In the genomic region with DNA sequence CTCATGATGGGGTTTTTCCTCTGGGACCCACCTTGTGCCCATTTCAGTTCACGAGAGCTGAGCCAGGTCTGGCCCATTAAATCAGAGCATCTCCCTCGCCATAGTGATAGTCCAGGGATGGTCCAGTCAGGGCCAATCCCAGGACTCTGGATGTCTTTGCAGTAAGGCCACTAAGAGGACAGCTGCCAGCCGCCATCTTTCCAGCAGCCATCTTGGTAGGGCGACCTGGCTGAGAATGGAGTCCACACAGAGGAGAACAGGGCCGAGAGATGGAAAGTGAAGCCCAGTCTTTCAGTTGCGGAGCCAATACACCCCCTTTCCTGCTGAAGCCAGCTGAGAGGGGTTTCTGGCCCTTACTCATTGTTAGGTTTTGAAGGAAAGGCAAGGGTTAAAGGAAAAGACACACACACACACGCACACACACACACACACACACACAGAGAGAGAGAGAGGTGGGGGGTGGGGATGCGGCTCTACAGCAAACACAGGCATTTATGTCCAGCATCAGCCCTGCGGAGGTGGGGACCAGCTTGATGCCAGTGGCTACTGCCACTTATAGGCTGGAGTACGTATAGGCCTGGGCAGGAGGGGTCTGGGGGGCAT, we compare ENCODE assay signal across 19 cellular contexts. TPM values are rescaled to one million over a fixed set of nuclear protein-coding genes. Genes with fewer than 3 reads are reported as not detected.
DNase-seq lines count a peak whose midpoint lies in the region; ATAC-seq, FAIRE-seq and TF ChIP-seq lines count a peak whose summit lies in the region.
"Had no signal": no experiment of that assay in that cellular context is flagged by ENCODE, and none has a peak within 500 bp of the region (broad histone marks: within the 10 kb centered on the region; RNA-seq: fewer than 3 reads in every experiment).

No MANE protein-coding gene starts in this region.

- TF ChIP-seq RAD21 in HepG2 (CRISPR knock-in tag; IDR thresholded peaks at IDR 0.05) (no peak), HCT116 (IDR thresholded peaks at IDR 0.05; ENCODE audit: low read depth) (no peak)

- H3K9me2 ChIP-seq in HCT116 (ENCODE audit: insufficient read depth) = no peaks in the 10 kb centered on the region

- H2AFZ ChIP-seq in HepG2 (ENCODE audit: low read length) (no peak overlapping the region), HCT116 (ENCODE audit: low read depth, low read length, poor library complexity, severe bottlenecking) (peak overlapping the region; percentile 21), astrocyte (ENCODE audit: low read depth, low read length) (no peak overlapping the region), neuronal stem cell (ENCODE audit: low read length) (peak overlapping the region; percentile 68)

- POLR2A ChIA-PET in HepG2 (lab: Yijun Ruan, JAX) = no interaction called here
- POLR2A ChIA-PET in HCT116 (lab: Charles Lee) = no interaction called here
- POLR2A ChIA-PET in RWPE1 (lab: Yijun Ruan, JAX; ENCODE audit: low non-redundant PET) = no interaction called here

- no peak overlapping the region for H3K27ac ChIP-seq in HepG2 (ENCODE audit: extremely low read length, insufficient read depth, low read length)
- no peak overlapping the region for H3K27ac ChIP-seq in right lobe of liver
- no peak overlapping the region for H3K27ac ChIP-seq in HCT116 (ENCODE audit: low read depth, low read length)
- no peak overlapping the region for H3K27ac ChIP-seq in astrocyte (ENCODE audit: low read depth, low read length)
- no peak overlapping the region for H3K27ac ChIP-seq in neuronal stem cell (replicated peaks; ENCODE audit: low read length)
- H3K27ac ChIP-seq in RWPE1 = no peak overlapping the region
- H3K27ac ChIP-seq in left ventricle myocardium inferior (replicated peaks) = no peak overlapping the region

- no peaks in the 10 kb centered on the region for H3K79me1 ChIP-seq in neuronal stem cell (ENCODE audit: low read depth, low read length)

- CTCF ChIA-PET in HepG2 (lab: Yijun Ruan, JAX; ENCODE audit: low intra/inter-chr PET ratio, low total read pairs) (no interaction called here), HCT116 (lab: Charles Lee) (no interaction called here), RWPE1 (lab: Yijun Ruan, JAX) (no interaction called here)

- H3K9me3 Mint-ChIP-seq in astrocyte (ENCODE audit: unreplicated experiment) = no peaks in the 10 kb centered on the region

- FAIRE-seq in HepG2 (lab: Jason Lieb, UNC) (no peak), astrocyte (lab: Jason Lieb, UNC) (no peak)
- FAIRE-seq: A204.1, D721Med, G401.6 had no signal

- intact Hi-C loops in HepG2 (cut with micrococcal nuclease; ENCODE audit: unreplicated experiment) (no loop called here), right lobe of liver (cut with DNase I) (loop anchor here in 1 of 2 donors (10.0 kb wide), 1 partner anchor 148 kb away; no protein-coding TSS in a partner anchor), HCT116 (cut with micrococcal nuclease) (no loop called here), left ventricle myocardium inferior (cut with micrococcal nuclease) (no loop called here)

- H4K8ac ChIP-seq in neuronal stem cell (ENCODE audit: low read depth, low read length) = no peak overlapping the region

- no peak overlapping the region for H3K4me3 Mint-ChIP-seq in astrocyte (ENCODE audit: unreplicated experiment)
- H3K4me3 Mint-ChIP-seq: H9 had no signal

- no peaks in the 10 kb centered on the region for H3K79me2 ChIP-seq in HepG2 (ENCODE audit: insufficient read depth, low read length)
- H3K79me2 ChIP-seq in HCT116 (ENCODE audit: insufficient read depth, low read length) = no peaks in the 10 kb centered on the region
- no peaks in the 10 kb centered on the region for H3K79me2 ChIP-seq in astrocyte (ENCODE audit: insufficient read depth, low read length)

- H3K18ac ChIP-seq in neuronal stem cell (ENCODE audit: low read length) = peak overlapping the region; percentile 48

- RAD21 ChIA-PET in HCT116 (lab: Charles Lee; ENCODE audit: low non-redundant PET in 1 of 2, low total read pairs in 2 of 2, uncharacterized antibody in 2 of 2, unreplicated experiment in 2 of 2) = interaction anchor here in 1 of 2 experiments (0.6 kb wide), 1 partner anchor 10 kb away, joined by 4 read pairs; no protein-coding TSS in a partner anchor

- H3K9me3 ChIP-seq in HepG2 (ENCODE audit: low read length) = no peaks in the 10 kb centered on the region
- H3K9me3 ChIP-seq in right lobe of liver = no peaks in the 10 kb centered on the region
- H3K9me3 ChIP-seq in HCT116 (ENCODE audit: control insufficient read depth in 1 of 2, insufficient read depth in 1 of 2, low read depth in 1 of 2, low read length in 2 of 2) = no peaks in the 10 kb centered on the region
- H3K9me3 ChIP-seq in astrocyte (ENCODE audit: insufficient read depth, low read depth, low read length) = no peaks in the 10 kb centered on the region
- H3K9me3 ChIP-seq in neuronal stem cell (replicated peaks in 1 of 2; ENCODE audit: control insufficient read depth in 2 of 2, insufficient read depth in 1 of 2, low read depth in 1 of 2, low read length in 2 of 2) = no peaks in the 10 kb centered on the region
- H3K9me3 ChIP-seq in left ventricle myocardium inferior (replicated peaks) = no peaks in the 10 kb centered on the region
- H3K9me3 ChIP-seq: BE2C, Caco-2 had no signal

- H3K4me2 ChIP-seq in HepG2 (ENCODE audit: low read depth, low read length) (0 out of 2 replicates have a peak overlapping the region, but pooled peaks have one; percentile 12), HCT116 (ENCODE audit: low read length) (no peak overlapping the region), astrocyte (ENCODE audit: low read length) (no peak overlapping the region), neuronal stem cell (ENCODE audit: insufficient read depth, low read length, poor library complexity, severe bottlenecking) (no peak overlapping the region)

- H3K9ac ChIP-seq in HepG2 (ENCODE audit: insufficient read depth, low read depth, low read length) (no peak overlapping the region), HCT116 (ENCODE audit: low read length) (no peak overlapping the region), astrocyte (ENCODE audit: low read length) (no peak overlapping the region), neuronal stem cell (ENCODE audit: low read depth, low read length, poor library complexity) (no peak overlapping the region)

- H3K36me3 ChIP-seq in HepG2 (replicated peaks in 1 of 2; ENCODE audit: control insufficient read depth in 1 of 2, insufficient read depth in 2 of 2, low read length in 2 of 2) (no peaks in the 10 kb centered on the region), right lobe of liver (no peaks in the 10 kb centered on the region), HCT116 (ENCODE audit: control insufficient read depth in 1 of 2, insufficient read depth in 2 of 2, low read length in 2 of 2) (no peaks in the 10 kb centered on the region), astrocyte (ENCODE audit: insufficient read depth, low read length) (no peaks in the 10 kb centered on the region), neuronal stem cell (replicated peaks in 1 of 2; ENCODE audit: control insufficient read depth in 2 of 2, insufficient read depth in 2 of 2, low read length in 2 of 2) (no peaks in the 10 kb centered on the region), left ventricle myocardium inferior (no peaks in the 10 kb centered on the region)
- H3K36me3 ChIP-seq: BE2C had no signal

- peaks cover 3% of the 10 kb centered on the region for H3K27me3 Mint-ChIP-seq in astrocyte (ENCODE audit: low read depth, unreplicated experiment)
- H3K27me3 Mint-ChIP-seq: CD4-positive, CD25-positive, alpha-beta regulatory T cell had no signal

- H2BK12ac ChIP-seq in neuronal stem cell (ENCODE audit: low read length) = no peak overlapping the region

- no peak for TF ChIP-seq POLR2A in HepG2 (IDR thresholded peaks at IDR 0.05; ENCODE audit: insufficient read depth in 1 of 2, low read depth in 2 of 2, low read length in 2 of 2)
- TF ChIP-seq POLR2A in right lobe of liver (IDR thresholded peaks at IDR 0.05) = no peak
- TF ChIP-seq POLR2A in HCT116 (IDR thresholded peaks at IDR 0.05; ENCODE audit: borderline replicate concordance, extremely low read depth, insufficient read depth, insufficient read length) = no peak

- no peak for TF ChIP-seq CTCF in HepG2 (CRISPR knock-in tag; IDR thresholded peaks at IDR 0.05)
- TF ChIP-seq CTCF in right lobe of liver (IDR thresholded peaks at IDR 0.05) = no peak
- TF ChIP-seq CTCF in HCT116 (IDR thresholded peaks at IDR 0.05 in 2 of 3, conservative IDR thresholded peaks at IDR 0.05 in 1 of 3; ENCODE audit: borderline replicate concordance in 1 of 3, insufficient read depth in 1 of 3, low read depth in 2 of 3, low read length in 2 of 3) = no peak
- TF ChIP-seq CTCF in astrocyte (IDR thresholded peaks at IDR 0.05; ENCODE audit: insufficient read depth, low read depth, low read length) = no peak
- no peak for TF ChIP-seq CTCF in RWPE1 (conservative IDR thresholded peaks at IDR 0.05; ENCODE audit: low read depth)
- TF ChIP-seq CTCF in left ventricle myocardium inferior (IDR thresholded peaks at IDR 0.05; ENCODE audit: borderline replicate concordance) = no peak

- H4K91ac ChIP-seq in neuronal stem cell (ENCODE audit: low read depth, low read length, poor library complexity) = no peak overlapping the region

- no peak overlapping the region for H2BK15ac ChIP-seq in neuronal stem cell (ENCODE audit: low read length)

- BruUV-seq in HepG2 (replicated peaks; lab: Mats Ljungman, UMichigan) = no TSS peak
- no TSS peak for BruUV-seq in HCT116 (replicated peaks; lab: Mats Ljungman, UMichigan)

- no peak overlapping the region for H3K4ac ChIP-seq in neuronal stem cell (ENCODE audit: low read length)

- H3K4me1 Mint-ChIP-seq in astrocyte (ENCODE audit: low read depth, unreplicated experiment) = peaks cover 6% of the 10 kb centered on the region

- TF ChIP-seq EP300 in HepG2 (IDR thresholded peaks at IDR 0.05; ENCODE audit: low read depth in 2 of 2, low read length in 2 of 2) = no peak
- TF ChIP-seq EP300 in HepG2 (CRISPR knock-in tag; IDR thresholded peaks at IDR 0.05; ENCODE audit: borderline replicate concordance) = no peak

- ATAC-seq in HepG2 (peak; percentile 26; the same call in 1 of the 3 replicates), right lobe of liver (no peak), HCT116 (no peak)

- H2BK5ac ChIP-seq in neuronal stem cell (ENCODE audit: low read length) = no peak overlapping the region

- no peak overlapping the region for H3K23ac ChIP-seq in neuronal stem cell (ENCODE audit: low read depth, low read length, poor library complexity)

- H3K4me3 ChIP-seq in HepG2 (replicated peaks in 1 of 3; ENCODE audit: insufficient read depth in 1 of 3, low read depth in 2 of 3, low read length in 3 of 3) = no peak overlapping the region
- H3K4me3 ChIP-seq in right lobe of liver = no peak overlapping the region
- no peak overlapping the region for H3K4me3 ChIP-seq in HCT116 (replicated peaks in 1 of 2; ENCODE audit: low read depth in 1 of 2, low read length in 2 of 2)
- no peak overlapping the region for H3K4me3 ChIP-seq in astrocyte (ENCODE audit: insufficient read depth, low read depth, low read length)
- no peak overlapping the region for H3K4me3 ChIP-seq in neuronal stem cell (ENCODE audit: low read length in 2 of 2)
- no peak overlapping the region for H3K4me3 ChIP-seq in left ventricle myocardium inferior

- DNase-seq in HepG2 (ENCODE audit: low spot score) (no peak), right lobe of liver (no peak), HCT116 (ENCODE audit: low read depth, low spot score) (no peak), astrocyte (ENCODE audit: low read depth) (no peak), neuronal stem cell (ENCODE audit: low spot score) (no peak), RWPE1 (ENCODE audit: low spot score) (no peak), NCI-H1092 treated with DMSO at 0.1 percent for 48 hours (lab: John Stamatoyannopoulos, UW) (no peak), left ventricle myocardium inferior (no peak)
- DNase-seq: ACHN; BE2C; C1 segment of cervical spinal cord; Caco-2; CD4-positive, CD25-positive, alpha-beta regulatory T cell; GOT3; H9; KBM-7 had no signal

- H3K36me3 Mint-ChIP-seq in astrocyte (ENCODE audit: low read depth, unreplicated experiment) = no peaks in the 10 kb centered on the region

- peak overlapping the region; percentile 62 for H3K27ac Mint-ChIP-seq in astrocyte (ENCODE audit: unreplicated experiment)
- H3K27ac Mint-ChIP-seq: H9 had no signal

- no peak overlapping the region for H2AK5ac ChIP-seq in neuronal stem cell (ENCODE audit: low read depth, low read length)

- H3K27me3 ChIP-seq in HepG2 (ENCODE audit: control insufficient read depth in 1 of 2, insufficient read depth in 2 of 2, low read length in 2 of 2) = no peaks in the 10 kb centered on the region
- no peaks in the 10 kb centered on the region for H3K27me3 ChIP-seq in right lobe of liver
- no peaks in the 10 kb centered on the region for H3K27me3 ChIP-seq in HCT116 (ENCODE audit: insufficient read depth, low read length)
- H3K27me3 ChIP-seq in astrocyte (ENCODE audit: insufficient read depth, low read length) = no peaks in the 10 kb centered on the region
- peaks cover 0 to 2% (median 0%) of the 10 kb centered on the region in 3 experiments for H3K27me3 ChIP-seq in neuronal stem cell (ENCODE audit: control insufficient read depth in 3 of 3, insufficient read depth in 3 of 3, low read depth in 1 of 3, low read length in 3 of 3)
- H3K27me3 ChIP-seq in left ventricle myocardium inferior (ENCODE audit: low read depth) = peaks cover 7% of the 10 kb centered on the region
- H3K27me3 ChIP-seq: BE2C had no signal

- H3K14ac ChIP-seq in neuronal stem cell (ENCODE audit: low read length) = no peak overlapping the region

- peaks cover 31% of the 10 kb centered on the region for H3K4me1 ChIP-seq in HepG2 (ENCODE audit: insufficient read depth, low read length)
- H3K4me1 ChIP-seq in right lobe of liver = peaks cover 0 to 7% (median 3%) of the 10 kb centered on the region in 4 donors
- H3K4me1 ChIP-seq in HCT116 (ENCODE audit: control insufficient read depth in 1 of 2, insufficient read depth in 2 of 2, low read length in 2 of 2) = peaks cover 1 to 21% of the 10 kb centered on the region in 2 experiments; a peak in 3 of 4 replicates
- H3K4me1 ChIP-seq in astrocyte (ENCODE audit: insufficient read depth, low read length) = peaks cover 7% of the 10 kb centered on the region
- H3K4me1 ChIP-seq in neuronal stem cell (ENCODE audit: control insufficient read depth in 2 of 2, insufficient read depth in 1 of 2, low read depth in 1 of 2, low read length in 2 of 2) = peaks cover 5 to 12% of the 10 kb centered on the region in 2 donors
- no peaks in the 10 kb centered on the region for H3K4me1 ChIP-seq in left ventricle myocardium inferior

- WGBS in HepG2 (ENCODE audit: low lambda C conversion rate) = 36% methylated on average over 10 of the region's 10 CpGs
- WGBS in right lobe of liver (ENCODE audit: insufficient coverage, low coverage, low lambda C conversion rate, missing lambda C conversion rate) = 74% methylated on average over 5 of the region's 10 CpGs
- WGBS in neuronal stem cell (ENCODE audit: extremely low coverage in 2 of 2, insufficient read length in 2 of 2, insufficient replicate concordance in 1 of 2), 2 donors = no CpG with 5 or more reads among the region's 10 CpGs

- H4K20me1 ChIP-seq in HepG2 (ENCODE audit: insufficient read depth, low read length) (no peaks in the 10 kb centered on the region), HCT116 (ENCODE audit: insufficient read depth) (no peaks in the 10 kb centered on the region), astrocyte (ENCODE audit: insufficient read depth, low read length) (no peaks in the 10 kb centered on the region)

- H2BK120ac ChIP-seq in neuronal stem cell (ENCODE audit: low read depth, low read length) = no peak overlapping the region

- in situ Hi-C loops in HepG2 (cut with HindIII; ENCODE audit: extremely low pct_ligation_motif_present, low pct_unique_long_range_greater_than_20kb) = no loop called here

RNA-seq across cellular contexts. Expression of a gene that starts 12.4 kb away (rescaled TPM):
- total RNA-seq in HepG2 (2016; rRNA removed; fragmentation: Illumina TruSeq; extraction: Trizol) (25.5 and 27.0 TPM in 2 replicates), right lobe of liver (10 to 100 TPM; 24.5 to 57.9 (median 40.8) TPM), HCT116 (2021; ENCODE audit: unreplicated experiment) (60.9 TPM), astrocyte (107 and 117 TPM in 2 replicates), left ventricle myocardium inferior (18.6 TPM)
- 8.5 and 8.8 TPM in 2 replicates for total RNA-seq in HepG2 (2016; cell fraction: cytosol; rRNA removed; fragmentation: Illumina TruSeq; extraction: Trizol; ENCODE audit: low read depth)
- total RNA-seq in HepG2 (2016; cell fraction: insoluble cytoplasmic fraction; rRNA removed; fragmentation: Illumina TruSeq; extraction: Trizol) = 20.2 and 27.2 TPM in 2 replicates
- 26.6 and 27.7 TPM in 2 replicates for total RNA-seq in HepG2 (2016; cell fraction: membrane; rRNA removed; fragmentation: Illumina TruSeq; extraction: Trizol)
- 13.4 and 15.4 TPM in 2 replicates for total RNA-seq in HepG2 (2016; cell fraction: nucleus; rRNA removed; fragmentation: Illumina TruSeq; extraction: Trizol)
- polyA plus RNA-seq in HepG2 (2011; rRNA removed) = 38.2 and 46.3 TPM in 2 replicates
- 39.3 and 40.1 TPM in 2 replicates for polyA plus RNA-seq in HepG2 (2011; cell fraction: cytosol; rRNA removed)
- polyA plus RNA-seq in HepG2 (2011; cell fraction: nucleus; rRNA removed) = 32.6 and 39.0 TPM in 2 replicates
- polyA plus RNA-seq in HepG2 (2012) = 24.1 and 35.1 TPM in 2 replicates
- polyA plus RNA-seq in HepG2 (2016; cell fraction: cytosol; fragmentation: Illumina TruSeq; extraction: Trizol; ENCODE audit: low read depth) = 14.2 and 17.6 TPM in 2 replicates
- polyA plus RNA-seq in HepG2 (2016; cell fraction: insoluble cytoplasmic fraction; fragmentation: Illumina TruSeq; extraction: Trizol; ENCODE audit: low read depth) = 26.4 and 31.5 TPM in 2 replicates
- 30.2 and 31.7 TPM in 2 replicates for polyA plus RNA-seq in HepG2 (2016; cell fraction: membrane; fragmentation: Illumina TruSeq; extraction: Trizol; ENCODE audit: low read depth)
- polyA plus RNA-seq in HepG2 (2016; cell fraction: nucleus; fragmentation: Illumina TruSeq; extraction: Trizol; ENCODE audit: insufficient read depth, low read depth) = 28.9 and 29.2 TPM in 2 replicates
- 40.1 and 54.5 TPM in 2 replicates for polyA minus RNA-seq in HepG2 (2011; rRNA and poly(A)+ RNA removed; ENCODE audit: low replicate concordance)
- 21.4 and 26.1 TPM in 2 replicates for polyA minus RNA-seq in HepG2 (2011; cell fraction: cytosol; rRNA and poly(A)+ RNA removed)
- polyA minus RNA-seq in HepG2 (2011; cell fraction: nucleus; rRNA and poly(A)+ RNA removed) = 4.8 and 8.6 TPM in 2 replicates
- 38.5 and 42.6 TPM in 2 replicates for polyA plus RNA-seq in HCT116 (2012)
- polyA plus RNA-seq in neuronal stem cell (2013, experiment 1 of 2) = 62.1 TPM
- polyA plus RNA-seq in neuronal stem cell (2013, experiment 2 of 2) = 61.2 TPM

RNA-seq across cellular contexts. Expression of a gene that starts 31.6 kb away (rescaled TPM):
- 10.0 and 10.5 TPM in 2 replicates for total RNA-seq in HepG2 (2016; rRNA removed; fragmentation: Illumina TruSeq; extraction: Trizol)
- 9.4 and 11.8 TPM in 2 replicates for total RNA-seq in HepG2 (2016; cell fraction: cytosol; rRNA removed; fragmentation: Illumina TruSeq; extraction: Trizol; ENCODE audit: low read depth)
- 9.5 and 11.5 TPM in 2 replicates for total RNA-seq in HepG2 (2016; cell fraction: insoluble cytoplasmic fraction; rRNA removed; fragmentation: Illumina TruSeq; extraction: Trizol)
- 10.2 and 12.3 TPM in 2 replicates for total RNA-seq in HepG2 (2016; cell fraction: membrane; rRNA removed; fragmentation: Illumina TruSeq; extraction: Trizol)
- 3.3 and 4.2 TPM in 2 replicates for total RNA-seq in HepG2 (2016; cell fraction: nucleus; rRNA removed; fragmentation: Illumina TruSeq; extraction: Trizol)
- polyA plus RNA-seq in HepG2 (2011; rRNA removed) = 12.2 and 13.8 TPM in 2 replicates
- 10.6 and 20.2 TPM in 2 replicates for polyA plus RNA-seq in HepG2 (2011; cell fraction: cytosol; rRNA removed)
- 5.9 and 7.2 TPM in 2 replicates for polyA plus RNA-seq in HepG2 (2011; cell fraction: nucleus; rRNA removed)
- 4.3 and 11.1 TPM in 2 replicates for polyA plus RNA-seq in HepG2 (2012)
- polyA plus RNA-seq in HepG2 (2016; cell fraction: cytosol; fragmentation: Illumina TruSeq; extraction: Trizol; ENCODE audit: low read depth) = 14.1 and 18.5 TPM in 2 replicates
- polyA plus RNA-seq in HepG2 (2016; cell fraction: insoluble cytoplasmic fraction; fragmentation: Illumina TruSeq; extraction: Trizol; ENCODE audit: low read depth) = 14.2 and 18.6 TPM in 2 replicates
- 13.4 and 14.9 TPM in 2 replicates for polyA plus RNA-seq in HepG2 (2016; cell fraction: membrane; fragmentation: Illumina TruSeq; extraction: Trizol; ENCODE audit: low read depth)
- 12.3 and 12.7 TPM in 2 replicates for polyA plus RNA-seq in HepG2 (2016; cell fraction: nucleus; fragmentation: Illumina TruSeq; extraction: Trizol; ENCODE audit: insufficient read depth, low read depth)
- polyA minus RNA-seq in HepG2 (2011; rRNA and poly(A)+ RNA removed; ENCODE audit: low replicate concordance) = 30.1 TPM in 1 of 2 replicates, not detected in the other
- 3.4 and 3.6 TPM in 2 replicates for polyA minus RNA-seq in HepG2 (2011; cell fraction: cytosol; rRNA and poly(A)+ RNA removed)
- 2.2 and 3.2 TPM in 2 replicates for polyA minus RNA-seq in HepG2 (2011; cell fraction: nucleus; rRNA and poly(A)+ RNA removed)
- not detected for total RNA-seq in right lobe of liver
- not detected for total RNA-seq in HCT116 (2021; ENCODE audit: unreplicated experiment)
- polyA plus RNA-seq in HCT116 (2012) = 0.12 and 0.16 TPM in 2 replicates
- not detected in 2 replicates for total RNA-seq in astrocyte
- polyA plus RNA-seq in neuronal stem cell (2013, experiment 1 of 2) = 0.20 TPM
- polyA plus RNA-seq in neuronal stem cell (2013, experiment 2 of 2) = 0.25 TPM
- total RNA-seq in left ventricle myocardium inferior = not detected
- total RNA-seq: CD4-positive, CD25-positive, alpha-beta regulatory T cell; H9 had no signal
- polyA plus RNA-seq: CD4-positive, CD25-positive, alpha-beta regulatory T cell had no signal

RNA-seq across cellular contexts. Expression of a gene that starts 56.6 kb away (rescaled TPM):
- total RNA-seq in HepG2 (2016; rRNA removed; fragmentation: Illumina TruSeq; extraction: Trizol) = 26.4 and 36.7 TPM in 2 replicates
- 28.0 and 29.8 TPM in 2 replicates for total RNA-seq in HepG2 (2016; cell fraction: cytosol; rRNA removed; fragmentation: Illumina TruSeq; extraction: Trizol; ENCODE audit: low read depth)
- total RNA-seq in HepG2 (2016; cell fraction: insoluble cytoplasmic fraction; rRNA removed; fragmentation: Illumina TruSeq; extraction: Trizol) = 25.8 and 32.7 TPM in 2 replicates
- 21.5 TPM in 2 replicates for total RNA-seq in HepG2 (2016; cell fraction: membrane; rRNA removed; fragmentation: Illumina TruSeq; extraction: Trizol)
- 34.3 and 41.9 TPM in 2 replicates for total RNA-seq in HepG2 (2016; cell fraction: nucleus; rRNA removed; fragmentation: Illumina TruSeq; extraction: Trizol)
- 48.2 TPM in 2 replicates for polyA plus RNA-seq in HepG2 (2011; rRNA removed)
- 24.5 and 25.4 TPM in 2 replicates for polyA plus RNA-seq in HepG2 (2011; cell fraction: cytosol; rRNA removed)
- 91.1 and 92.6 TPM in 2 replicates for polyA plus RNA-seq in HepG2 (2011; cell fraction: nucleus; rRNA removed)
- 34.1 and 39.4 TPM in 2 replicates for polyA plus RNA-seq in HepG2 (2012)
- 8.3 and 8.5 TPM in 2 replicates for polyA plus RNA-seq in HepG2 (2016; cell fraction: cytosol; fragmentation: Illumina TruSeq; extraction: Trizol; ENCODE audit: low read depth)
- 26.6 and 30.9 TPM in 2 replicates for polyA plus RNA-seq in HepG2 (2016; cell fraction: insoluble cytoplasmic fraction; fragmentation: Illumina TruSeq; extraction: Trizol; ENCODE audit: low read depth)
- polyA plus RNA-seq in HepG2 (2016; cell fraction: membrane; fragmentation: Illumina TruSeq; extraction: Trizol; ENCODE audit: low read depth) = 15.4 and 16.9 TPM in 2 replicates
- 87.6 and 89.2 TPM in 2 replicates for polyA plus RNA-seq in HepG2 (2016; cell fraction: nucleus; fragmentation: Illumina TruSeq; extraction: Trizol; ENCODE audit: insufficient read depth, low read depth)
- 15.6 and 49.1 TPM in 2 replicates for polyA minus RNA-seq in HepG2 (2011; rRNA and poly(A)+ RNA removed; ENCODE audit: low replicate concordance)
- polyA minus RNA-seq in HepG2 (2011; cell fraction: cytosol; rRNA and poly(A)+ RNA removed) = 12.3 and 12.7 TPM in 2 replicates
- 57.0 and 67.1 TPM in 2 replicates for polyA minus RNA-seq in HepG2 (2011; cell fraction: nucleus; rRNA and poly(A)+ RNA removed)
- total RNA-seq in right lobe of liver = 10 to 100 TPM in 4 of 6 experiments, 1 to 10 TPM in 2; 5.6 to 43.0 (median 17.3) TPM
- total RNA-seq in HCT116 (2021; ENCODE audit: unreplicated experiment) = 43.2 TPM
- 21.3 and 22.5 TPM in 2 replicates for polyA plus RNA-seq in HCT116 (2012)
- total RNA-seq in astrocyte = 18.3 and 18.7 TPM in 2 replicates
- 12.7 TPM for polyA plus RNA-seq in neuronal stem cell (2013, experiment 1 of 2)
- polyA plus RNA-seq in neuronal stem cell (2013, experiment 2 of 2) = 11.8 TPM
- total RNA-seq in left ventricle myocardium inferior = 14.1 TPM

Comparison
In these comparisons a context has a peak if more than half of its experiments do, and no peak if none do; other contexts are left out.
1. H2AFZ ChIP-seq: peak in HCT116 (single experiment) and neuronal stem cell (single experiment); none in HepG2 (single experiment) and astrocyte (single experiment).